1 cellular context compared by ENCODE assay signal in the genomic region with DNA sequence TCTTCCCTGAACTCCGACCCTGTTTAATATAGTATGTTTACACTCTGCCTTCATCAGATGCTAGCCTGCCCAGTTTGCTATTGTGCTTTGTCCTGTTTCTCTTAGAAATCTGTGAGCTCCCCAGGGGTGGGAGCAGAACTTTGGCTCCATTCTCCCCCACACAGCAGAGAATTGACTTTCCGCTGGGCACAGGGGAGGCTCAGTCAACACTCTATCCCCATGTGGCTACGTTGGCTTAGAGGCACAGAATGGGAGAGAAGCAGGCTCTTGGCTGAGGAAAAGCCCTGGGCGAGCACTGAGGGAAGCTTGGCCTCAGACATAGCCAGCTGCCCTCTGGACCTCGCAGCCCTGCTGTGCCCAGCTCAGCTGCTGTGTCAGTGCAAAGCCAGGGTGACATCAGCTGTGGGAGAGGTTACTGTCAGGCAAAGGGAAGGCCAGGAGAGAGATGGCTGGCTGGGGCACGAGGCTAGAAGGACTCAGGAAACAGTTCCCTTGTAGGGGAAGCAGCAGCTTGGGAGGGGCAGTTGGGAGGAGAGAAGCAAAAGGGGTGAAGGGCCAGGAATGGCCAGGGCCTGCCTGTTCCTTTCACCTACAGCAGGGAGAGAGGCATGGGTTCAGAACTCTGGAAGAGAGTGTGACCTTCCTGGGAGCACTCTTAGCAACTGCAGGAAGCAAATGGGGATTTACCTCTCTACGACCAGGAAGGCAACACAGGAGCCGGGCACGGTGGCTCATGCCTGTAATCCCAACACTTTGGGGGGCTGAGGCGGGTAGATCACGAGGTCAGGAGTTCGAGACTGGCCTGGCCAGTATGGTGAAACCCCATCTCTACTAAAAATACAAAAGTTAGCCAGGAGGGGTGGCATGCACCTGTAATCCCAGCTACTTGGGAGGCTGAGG.
TF ChIP-seq lines count a peak whose summit lies in the region.

No MANE protein-coding gene starts in this region.

TF ChIP-seq in GM23338, 12 proteins besides CTCF, POLR2A, EP300 and RAD21:
- no peak for TF ChIP-seq ZNF462 (CRISPR knock-in tag; IDR thresholded peaks at IDR 0.05)
- no peak for TF ChIP-seq POLR2AphosphoS5 (IDR thresholded peaks at IDR 0.05; ENCODE audit: low read depth)
- TF ChIP-seq ZNF114 (CRISPR knock-in tag; IDR thresholded peaks at IDR 0.05) = no peak
- TF ChIP-seq, protein P1, sequence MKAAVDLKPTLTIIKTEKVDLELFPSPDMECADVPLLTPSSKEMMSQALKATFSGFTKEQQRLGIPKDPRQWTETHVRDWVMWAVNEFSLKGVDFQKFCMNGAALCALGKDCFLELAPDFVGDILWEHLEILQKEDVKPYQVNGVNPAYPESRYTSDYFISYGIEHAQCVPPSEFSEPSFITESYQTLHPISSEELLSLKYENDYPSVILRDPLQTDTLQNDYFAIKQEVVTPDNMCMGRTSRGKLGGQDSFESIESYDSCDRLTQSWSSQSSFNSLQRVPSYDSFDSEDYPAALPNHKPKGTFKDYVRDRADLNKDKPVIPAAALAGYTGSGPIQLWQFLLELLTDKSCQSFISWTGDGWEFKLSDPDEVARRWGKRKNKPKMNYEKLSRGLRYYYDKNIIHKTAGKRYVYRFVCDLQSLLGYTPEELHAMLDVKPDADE (IDR thresholded peaks at IDR 0.05) = no peak
- no peak for TF ChIP-seq NANOG (IDR thresholded peaks at IDR 0.05; ENCODE audit: borderline replicate concordance)
TF ChIP-seq in GM23338: peak in this region for 0.
